8 cellular contexts compared by ENCODE assay signal in the genomic region with DNA sequence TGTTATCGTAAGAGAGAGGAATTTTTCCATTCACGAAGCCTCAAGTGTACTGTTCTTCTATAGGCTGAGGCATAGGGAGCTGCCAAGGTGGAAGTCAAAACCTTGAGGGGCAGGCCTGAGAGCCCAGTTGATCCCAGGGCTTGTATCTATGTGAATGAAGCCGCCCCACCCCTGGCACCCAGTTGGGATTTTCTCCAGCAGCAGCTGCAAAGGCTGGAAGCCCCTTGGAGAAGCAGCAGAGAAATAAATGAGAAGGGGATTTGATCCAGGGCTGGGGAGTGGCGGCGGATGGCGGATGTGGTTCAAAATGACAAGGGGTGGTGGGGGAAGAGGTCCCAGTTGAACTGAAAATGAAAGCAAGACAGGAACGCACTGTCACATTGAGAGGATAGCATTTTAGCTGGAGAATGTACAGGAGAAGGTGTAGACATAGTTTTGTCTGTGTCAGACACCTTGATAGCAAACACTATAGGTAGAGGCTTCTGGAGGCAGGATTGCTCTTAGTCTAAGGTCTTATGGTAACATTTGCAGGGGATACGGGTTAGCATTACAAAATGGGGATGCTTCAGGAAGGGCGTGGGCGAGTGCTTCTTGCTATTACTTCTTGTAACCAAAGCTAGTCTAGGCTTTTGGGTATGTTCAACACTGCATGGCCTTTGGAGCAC. TPM values are rescaled to one million over a fixed set of nuclear protein-coding genes. Genes with fewer than 3 reads are reported as not detected.
DNase-seq lines count a peak whose midpoint lies in the region; ATAC-seq and TF ChIP-seq lines count a peak whose summit lies in the region.

No MANE protein-coding gene starts in this region.

- TF ChIP-seq EP300 in suprapubic skin (IDR thresholded peaks at IDR 0.05), result no peak

- H3K27ac ChIP-seq in upper lobe of right lung (peak overlapping the region; percentile 36), suprapubic skin (no peak overlapping the region)

- intact Hi-C loops in activated B cell treated with CpG ODN at 0.5 μM for 24 hours (cut with micrococcal nuclease), result loop anchor here (1.0 kb wide), 2 partner anchors 9 to 33 kb away; a partner anchor contains a TSS
- intact Hi-C loops in dendritic cell treated with granulocyte-macrophage colony-stimulating factor and Interleukin-4, amounts not matched to agents 40 ng/mL and 50 ng/mL, for 4 days (cut with micrococcal nuclease), result no loop called here
- intact Hi-C loops in upper lobe of right lung (cut with DNase I), result no loop called here

- TF ChIP-seq CTCF in activated B cell treated with CpG ODN at 0.5 μM for 24 hours (IDR thresholded peaks at IDR 0.05) (no peak), upper lobe of right lung (IDR thresholded peaks at IDR 0.05) (no peak), suprapubic skin (IDR thresholded peaks at IDR 0.05) (no peak)

- ATAC-seq in GM18909 (IDR thresholded peaks at IDR 0.05; ENCODE audit: poor library complexity, unreplicated experiment) (peak; percentile 77), HG03064 (IDR thresholded peaks at IDR 0.05; ENCODE audit: low read depth, unreplicated experiment) (peak; percentile 52), activated B cell treated with CpG ODN at 0.5 μM for 24 hours (ENCODE audit: low read depth) (peak; percentile 71), upper lobe of right lung (peak; percentile 63)

- H3K4me1 ChIP-seq in upper lobe of right lung, result no peaks in the 10 kb centered on the region
- no peaks in the 10 kb centered on the region for H3K4me1 ChIP-seq in suprapubic skin

- WGBS in suprapubic skin, result 62% methylated on average over 10 of the region's 10 CpGs

- H3K4me3 Mint-ChIP-seq in activated B cell treated with CpG ODN at 0.5 μM for 24 hours, result peak overlapping the region; percentile 88
- peak overlapping the region; percentile 81 for H3K4me3 Mint-ChIP-seq in dendritic cell treated with granulocyte-macrophage colony-stimulating factor and Interleukin-4, amounts not matched to agents 40 ng/mL and 50 ng/mL, for 4 days

- no peak for TF ChIP-seq POLR2A in suprapubic skin (IDR thresholded peaks at IDR 0.05)

- H3K4me1 Mint-ChIP-seq in activated B cell treated with CpG ODN at 0.5 μM for 24 hours, result peaks cover 82% of the 10 kb centered on the region
- H3K4me1 Mint-ChIP-seq in dendritic cell treated with granulocyte-macrophage colony-stimulating factor and Interleukin-4, amounts not matched to agents 40 ng/mL and 50 ng/mL, for 4 days (ENCODE audit: low read depth), result peaks cover 54% of the 10 kb centered on the region

- H3K36me3 ChIP-seq in upper lobe of right lung, result no peaks in the 10 kb centered on the region
- H3K36me3 ChIP-seq in suprapubic skin, result no peaks in the 10 kb centered on the region

- no peaks in the 10 kb centered on the region for H3K9me3 ChIP-seq in upper lobe of right lung
- no peaks in the 10 kb centered on the region for H3K9me3 ChIP-seq in suprapubic skin

- CTCF ChIA-PET in activated B cell treated with CpG ODN at 0.5 μM for 24 hours (lab: Charles Lee), result no interaction called here

- H3K27ac Mint-ChIP-seq in activated B cell treated with CpG ODN at 0.5 μM for 24 hours, result peak overlapping the region; percentile 97
- H3K27ac Mint-ChIP-seq in dendritic cell treated with granulocyte-macrophage colony-stimulating factor and Interleukin-4, amounts not matched to agents 40 ng/mL and 50 ng/mL, for 4 days, result peak overlapping the region; percentile 97

- no peaks in the 10 kb centered on the region for H3K27me3 ChIP-seq in upper lobe of right lung
- no peaks in the 10 kb centered on the region for H3K27me3 ChIP-seq in suprapubic skin

- no peaks in the 10 kb centered on the region for H3K9me3 Mint-ChIP-seq in activated B cell treated with CpG ODN at 0.5 μM for 24 hours
- H3K9me3 Mint-ChIP-seq in dendritic cell treated with granulocyte-macrophage colony-stimulating factor and Interleukin-4, amounts not matched to agents 40 ng/mL and 50 ng/mL, for 4 days, result no peaks in the 10 kb centered on the region

- POLR2A ChIA-PET in activated B cell treated with CpG ODN at 0.5 μM for 24 hours (lab: Charles Lee), result interaction anchor here (0.8 to 6.5 kb wide), 4 partner anchors 9 to 32 kb away, joined by 4 to 118 read pairs (median 5); a partner anchor contains a TSS

- H3K27me3 Mint-ChIP-seq in activated B cell treated with CpG ODN at 0.5 μM for 24 hours, result no peaks in the 10 kb centered on the region
- H3K27me3 Mint-ChIP-seq in dendritic cell treated with granulocyte-macrophage colony-stimulating factor and Interleukin-4, amounts not matched to agents 40 ng/mL and 50 ng/mL, for 4 days, result no peaks in the 10 kb centered on the region

- DNase-seq in activated B cell treated with CpG ODN at 0.5 μM for 24 hours, result peak; percentile 20
- peak; percentile 56 for DNase-seq in upper lobe of right lung
- DNase-seq in suprapubic skin (ENCODE audit: low spot score in 2 of 2), result no peak
- no peak for DNase-seq in NCI-H146 (lab: John Stamatoyannopoulos, UW)
- DNase-seq in SKM-1 (lab: John Stamatoyannopoulos, UW; ENCODE audit: unreplicated experiment), result no peak

- H3K36me3 Mint-ChIP-seq in activated B cell treated with CpG ODN at 0.5 μM for 24 hours (ENCODE audit: low read depth), result peaks cover 4% of the 10 kb centered on the region
- peaks cover 13% of the 10 kb centered on the region for H3K36me3 Mint-ChIP-seq in dendritic cell treated with granulocyte-macrophage colony-stimulating factor and Interleukin-4, amounts not matched to agents 40 ng/mL and 50 ng/mL, for 4 days (ENCODE audit: low read depth)

- H3K4me3 ChIP-seq in upper lobe of right lung (no peak overlapping the region), suprapubic skin (no peak overlapping the region)

RNA-seq across cellular contexts. Expression of a gene that starts 32.6 kb away (rescaled TPM):
- 56.0 and 58.6 TPM in 2 replicates for total RNA-seq in activated B cell treated with CpG ODN at 0.5 μM for 24 hours
- 55.0 TPM for total RNA-seq in upper lobe of right lung
- total RNA-seq in suprapubic skin, result 1 to 10 TPM; 3.9 to 9.4 (median 5.7) TPM

Comparison
In these comparisons a context has a peak if more than half of its experiments do, and no peak if none do; other contexts are left out.
1. DNase-seq: peak in activated B cell treated with CpG ODN at 0.5 μM for 24 hours (single experiment) and upper lobe of right lung (single experiment); none in suprapubic skin (0 of 2), NCI-H146 (single experiment) and SKM-1 (single experiment).
2. Peak in every context shown above with its lines, with median percentiles within 50 percentile points of each other: ATAC-seq.